In genomic region chr9:98215821-98216220, GRCh38 we compare ENCODE assay signal across 8 cellular contexts. TPM values are rescaled to one million over a fixed set of nuclear protein-coding genes. Genes with fewer than 3 reads are reported as not detected.
DNase-seq lines count a peak whose midpoint lies in the region; ATAC-seq, FAIRE-seq and TF ChIP-seq lines count a peak whose summit lies in the region.

No MANE protein-coding gene starts in this region.

- H3K27ac ChIP-seq in left ventricle myocardium inferior (replicated peaks) (no peak overlapping the region), RWPE2 (ENCODE audit: poor library complexity, severe bottlenecking) (peak overlapping the region; percentile 16)

- peak; percentile 40 for FAIRE-seq in urothelium cell line (lab: Jason Lieb, UNC)

- peak; percentile 43 for TF ChIP-seq CTCF in left ventricle myocardium inferior (IDR thresholded peaks at IDR 0.05; ENCODE audit: borderline replicate concordance)
- peak; percentile 17 for TF ChIP-seq CTCF in RWPE2 (IDR thresholded peaks at IDR 0.05; ENCODE audit: poor library complexity, severe bottlenecking)

- H3K36me3 ChIP-seq in left ventricle myocardium inferior (peaks cover 27% of the 10 kb centered on the region), RWPE2 (ENCODE audit: low read depth) (peaks cover 94% of the 10 kb centered on the region)

- H3K4me3 ChIP-seq in left ventricle myocardium inferior: no peak overlapping the region
- H3K4me3 ChIP-seq in RWPE2 (ENCODE audit: severe bottlenecking): no peak overlapping the region

- no peak for DNase-seq in left ventricle myocardium inferior
- no peak for DNase-seq in cardiac septum (ENCODE audit: low spot score)
- no peak for DNase-seq in RWPE2 (ENCODE audit: low spot score)
- peak; percentile 27 for DNase-seq in fibroblast of gingiva (ENCODE audit: low read depth)
- DNase-seq in urothelium cell line (ENCODE audit: low spot score): no peak
- DNase-seq in hippocampal formation (lab: John Stamatoyannopoulos, UW): no peak
- DNase-seq in NCI-H2081 (lab: John Stamatoyannopoulos, UW): no peak

- intact Hi-C loops in left ventricle myocardium inferior (cut with micrococcal nuclease) (no loop called here), cardiac septum (cut with DNase I) (no loop called here)

- 0 out of 3 replicates have a peak, but pooled peaks have one; percentile 15 for ATAC-seq in RWPE2 (ENCODE audit: low read depth)
- no peak for ATAC-seq in HG02938 (IDR thresholded peaks at IDR 0.05; ENCODE audit: unreplicated experiment)

- no peaks in the 10 kb centered on the region for H3K27me3 ChIP-seq in left ventricle myocardium inferior (ENCODE audit: low read depth)
- H3K27me3 ChIP-seq in RWPE2 (ENCODE audit: insufficient read depth, poor library complexity, severe bottlenecking): no peaks in the 10 kb centered on the region

- no peaks in the 10 kb centered on the region for H3K9me3 ChIP-seq in left ventricle myocardium inferior (replicated peaks)
- no peaks in the 10 kb centered on the region for H3K9me3 ChIP-seq in RWPE2 (ENCODE audit: severe bottlenecking)

- no peaks in the 10 kb centered on the region for H3K4me1 ChIP-seq in left ventricle myocardium inferior
- H3K4me1 ChIP-seq in RWPE2 (ENCODE audit: insufficient read depth, poor library complexity, severe bottlenecking): peaks cover 14% of the 10 kb centered on the region

RNA-seq across cellular contexts. Expression of gene CORO2A, which starts 23.4 kb away (rescaled TPM):
- total RNA-seq in left ventricle myocardium inferior (0.14 TPM), cardiac septum (0.19 TPM)

RNA-seq across cellular contexts. Expression of gene TBC1D2, which starts 39.6 kb away (rescaled TPM):
- 1.7 TPM for total RNA-seq in left ventricle myocardium inferior
- 2.0 TPM for total RNA-seq in cardiac septum
